27 cellular contexts compared by ENCODE assay signal in genomic region chr3:127264794-127265514, GRCh38. TPM values are rescaled to one million over a fixed set of nuclear protein-coding genes. Genes with fewer than 3 reads are reported as not detected.
"Had no signal": no experiment of that assay in that cellular context is flagged by ENCODE, and none has a peak within 500 bp of the region (broad histone marks: within the 10 kb centered on the region; RNA-seq: fewer than 3 reads in every experiment).

No MANE protein-coding gene starts in this region.

- H3K4me1 ChIP-seq: adrenal gland, Peyer's patch had no signal

- H3K4me3 ChIP-seq: adrenal gland, K562, Peyer's patch had no signal

- H3K36me3 Mint-ChIP-seq: activated naive CD8-positive, alpha-beta T cell; T-cell had no signal

- H3K4me3 Mint-ChIP-seq: activated CD4-positive, alpha-beta memory T cell treated with anti-CD3 and anti-CD28 coated beads, Interleukin-2, amount 10 ng/mL, durations not matched to agents 7 days and 5 days; activated naive CD8-positive, alpha-beta T cell; T-cell had no signal

- H3K27ac Mint-ChIP-seq: activated CD4-positive, alpha-beta memory T cell treated with anti-CD3 and anti-CD28 coated beads, Interleukin-2, amount 10 ng/mL, durations not matched to agents 7 days and 5 days; activated naive CD8-positive, alpha-beta T cell; T-cell had no signal

- H3K9me3 ChIP-seq: Peyer's patch had no signal

- H3K27ac ChIP-seq: adrenal gland, Peyer's patch, RWPE1 had no signal

- H3K4me1 Mint-ChIP-seq: activated CD4-positive, alpha-beta memory T cell treated with anti-CD3 and anti-CD28 coated beads, Interleukin-2, amount 10 ng/mL, durations not matched to agents 7 days and 5 days; T-cell had no signal

- H3K36me3 ChIP-seq: adrenal gland, Peyer's patch had no signal

- H3K27me3 ChIP-seq: adrenal gland, Peyer's patch had no signal

- DNase-seq: activated CD4-positive, alpha-beta memory T cell treated with anti-CD3 and anti-CD28 coated beads, Interleukin-2, amount 10 ng/mL, durations not matched to agents 7 days and 5 days; activated CD4-positive, alpha-beta T cell treated with anti-CD3 and anti-CD28 coated beads, Interleukin-2, amount 50 U/mL, for 1 hour; activated CD4-positive, CD25-positive, alpha-beta regulatory T cell; activated CD8-positive, alpha-beta memory T cell treated with anti-CD3 and anti-CD28 coated beads, Interleukin-2, amount 50 U/mL, for 4 hours; activated effector memory CD4-positive, alpha-beta T cell treated with Interleukin-2 at 50 U/mL for 16 hours; activated naive CD4-positive, alpha-beta T cell treated with Interleukin-2 at 50 U/mL for 16 hours; activated T-cell treated with anti-CD3 and anti-CD28 coated beads, Interleukin-2, amount 50 U/mL, for 1 hour; adrenal gland; anterior cingulate cortex; central memory CD4-positive, alpha-beta T cell; Karpas-422; NCI-H1048; NCI-H146; NCI-H187 treated with DMSO at 0.1 percent for 48 hours; NCI-H2081 treated with DMSO at 0.1 percent for 48 hours; NCI-H446; NCI-H524; Peyer's patch; SHP77 treated with DMSO at 0.1 percent for 48 hours; T-cell; T-helper 2 cell; T1000 had no signal

- ATAC-seq: K562, T-cell had no signal

RNA-seq across cellular contexts. Expression of gene PRR20G, which starts 22.9 kb away (rescaled TPM):
- total RNA-seq: activated CD4-positive, alpha-beta memory T cell treated with anti-CD3 and anti-CD28 coated beads, Interleukin-2, amount 10 ng/mL, durations not matched to agents 7 days and 5 days; activated CD8-positive, alpha-beta memory T cell treated with anti-CD3 and anti-CD28 coated beads for 36 hours; adrenal gland; K562; Peyer's patch; SK-MEL-5; T-cell had no signal
- polyA plus RNA-seq: adrenal gland, K562 had no signal
